ENCODE assay signal across 26 cellular contexts in the genomic region with DNA sequence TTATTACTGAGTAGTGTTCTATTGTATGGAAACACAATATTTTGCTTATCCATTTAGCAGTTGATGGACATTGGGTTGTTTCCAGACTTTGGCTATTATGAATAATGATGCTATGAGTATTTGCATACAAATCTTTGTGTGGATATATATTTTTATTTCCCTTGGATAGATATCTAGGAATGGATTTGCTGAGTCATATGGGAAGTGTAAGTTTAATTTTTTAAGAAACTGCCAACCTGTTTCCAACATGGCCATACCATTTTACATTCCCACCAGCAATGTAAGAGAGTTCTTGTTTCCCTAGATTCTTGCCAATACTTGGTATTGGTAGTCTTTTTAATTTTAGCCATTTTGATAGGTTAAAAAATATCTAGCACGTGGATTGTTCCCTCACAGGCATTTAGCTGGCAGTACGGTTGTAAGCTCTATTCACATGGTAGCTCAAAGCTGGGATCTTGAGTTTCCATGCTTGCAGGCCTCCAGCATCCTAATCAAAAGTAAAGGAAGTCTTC.
"Had no signal": no experiment of that assay in that cellular context is flagged by ENCODE, and none has a peak within 500 bp of the region (broad histone marks: within the 10 kb centered on the region; RNA-seq: fewer than 3 reads in every experiment).

No MANE protein-coding gene starts in this region.

- H3K27ac ChIP-seq: coronary artery, dorsolateral prefrontal cortex, esophagus muscularis mucosa, esophagus squamous epithelium, foreskin keratinocyte, gastrocnemius medialis, gastroesophageal sphincter, heart left ventricle, heart right ventricle, hepatocyte had no signal

- H3K27ac Mint-ChIP-seq: dendritic cell treated with granulocyte-macrophage colony-stimulating factor and Interleukin-4, amounts not matched to agents 40 ng/mL and 50 ng/mL, for 4 days; effector memory CD8-positive, alpha-beta T cell; endodermal cell had no signal

- H3K27me3 ChIP-seq: dorsolateral prefrontal cortex, esophagus muscularis mucosa, esophagus squamous epithelium, foreskin keratinocyte, gastrocnemius medialis, gastroesophageal sphincter, heart left ventricle, heart right ventricle, hepatocyte had no signal

- H3K9me3 ChIP-seq: esophagus muscularis mucosa, esophagus squamous epithelium, gastrocnemius medialis, gastroesophageal sphincter had no signal

- H3K4me3 ChIP-seq: coronary artery, dorsolateral prefrontal cortex, esophagus muscularis mucosa, esophagus squamous epithelium, gastrocnemius medialis, gastroesophageal sphincter, heart left ventricle, heart right ventricle, hepatocyte had no signal

- H3K4me2 ChIP-seq: hepatocyte had no signal

- H3K4me1 Mint-ChIP-seq: endodermal cell had no signal

- ATAC-seq: effector memory CD8-positive, alpha-beta T cell; esophagus mucosa; foreskin keratinocyte; gastrocnemius medialis; gastroesophageal sphincter; heart left ventricle; heart right ventricle had no signal

- H3K27me3 Mint-ChIP-seq: dendritic cell treated with granulocyte-macrophage colony-stimulating factor and Interleukin-4, amounts not matched to agents 40 ng/mL and 50 ng/mL, for 4 days; effector memory CD8-positive, alpha-beta T cell had no signal

- H3K9me3 Mint-ChIP-seq: effector memory CD8-positive, alpha-beta T cell; endodermal cell had no signal

- DNase-seq: cortex of kidney; dermis blood vessel endothelial cell; dorsolateral prefrontal cortex; effector CD4-positive, alpha-beta T cell; effector CD8-positive, alpha-beta T cell; effector memory CD4-positive, alpha-beta T cell; effector memory CD8-positive, alpha-beta T cell; endodermal cell; erythroblast; esophagus squamous epithelium; foreskin fibroblast; foreskin keratinocyte; foreskin melanocyte; gastrocnemius medialis; glutamatergic neuron; head of caudate nucleus; heart left ventricle; heart right ventricle; hippocampal formation had no signal

- H3K4me3 Mint-ChIP-seq: dendritic cell treated with granulocyte-macrophage colony-stimulating factor and Interleukin-4, amounts not matched to agents 40 ng/mL and 50 ng/mL, for 4 days; effector memory CD8-positive, alpha-beta T cell; endodermal cell had no signal

- H3K4me1 ChIP-seq: esophagus squamous epithelium, foreskin keratinocyte, gastroesophageal sphincter, heart left ventricle had no signal

- H3K79me2 ChIP-seq: hepatocyte had no signal

- H3K36me3 ChIP-seq: esophagus muscularis mucosa, esophagus squamous epithelium, gastrocnemius medialis, gastroesophageal sphincter, heart left ventricle, heart right ventricle had no signal

- H2AFZ ChIP-seq: hepatocyte had no signal

- FAIRE-seq: frontal cortex had no signal
